ENCODE assay signal across 19 cellular contexts in genomic region chr1:10504259-10504658, GRCh38. TPM values are rescaled to one million over a fixed set of nuclear protein-coding genes. Genes with fewer than 3 reads are reported as not detected.
"Had no signal": no experiment of that assay in that cellular context is flagged by ENCODE, and none has a peak within 500 bp of the region (broad histone marks: within the 10 kb centered on the region; RNA-seq: fewer than 3 reads in every experiment).

No MANE protein-coding gene starts in this region.

- H3K27me3 ChIP-seq: colonic mucosa, esophagus muscularis mucosa, hepatocyte, thyroid gland had no signal

- DNase-seq: activated CD4-positive, alpha-beta T cell treated with anti-CD3 and anti-CD28 coated beads, Interleukin-2, amount 50 U/mL, for 48 hours; activated CD8-positive, alpha-beta memory T cell treated with anti-CD3 and anti-CD28 coated beads, Interleukin-2, amount 10 ng/mL, durations not matched to agents 7 days and 5 days; activated gamma-delta T cell treated with Interleukin-2 at 50 U/mL for 16 hours; activated T-cell treated with anti-CD3 and anti-CD28 coated beads, Interleukin-2, amount 50 U/mL, for 4 hours; amniotic stem cell; caudate nucleus; colonic mucosa; mesendoderm; psoas muscle; stimulated activated CD4-positive, alpha-beta T cell treated with anti-CD3 and anti-CD28 coated beads, Interleukin-1b, Interleukin-23, amount 100 ng/mL, for 48 hours; thyroid gland had no signal

- H3K27ac Mint-ChIP-seq: activated CD8-positive, alpha-beta memory T cell treated with anti-CD3 and anti-CD28 coated beads, Interleukin-2, amount 10 ng/mL, durations not matched to agents 7 days and 5 days; T-helper 2 cell treated with Interferon-gamma antibody and Interleukin-4, amounts not matched to agents 5 μg/mL and 100 μg/mL, for 36 hours had no signal

- H3K9me3 Mint-ChIP-seq: activated T-cell treated with anti-CD3 and anti-CD28 coated beads, Interleukin-2, amount 50 U/mL, for 4 hours; neural crest cell; T-helper 2 cell treated with Interferon-gamma antibody and Interleukin-4, amounts not matched to agents 5 μg/mL and 100 μg/mL, for 36 hours had no signal

- H3K36me3 ChIP-seq: colonic mucosa, esophagus muscularis mucosa, thyroid gland had no signal

- H3K4me3 Mint-ChIP-seq: activated CD8-positive, alpha-beta memory T cell treated with anti-CD3 and anti-CD28 coated beads, Interleukin-2, amount 10 ng/mL, durations not matched to agents 7 days and 5 days; activated naive CD8-positive, alpha-beta T cell; activated T-cell treated with anti-CD3 and anti-CD28 coated beads, Interleukin-2, amount 50 U/mL, for 4 hours; neural crest cell; T-helper 2 cell treated with Interferon-gamma antibody and Interleukin-4, amounts not matched to agents 5 μg/mL and 100 μg/mL, for 36 hours had no signal

- H3K9me3 ChIP-seq: colonic mucosa, esophagus muscularis mucosa, psoas muscle, thyroid gland had no signal

- H3K4me3 ChIP-seq: colonic mucosa, esophagus muscularis mucosa, hepatocyte, psoas muscle, thyroid gland had no signal

- ATAC-seq: activated CD8-positive, alpha-beta memory T cell treated with anti-CD3 and anti-CD28 coated beads, Interleukin-2, amount 10 ng/mL, durations not matched to agents 7 days and 5 days; activated T-cell treated with anti-CD3 and anti-CD28 coated beads, Interleukin-2, amount 50 U/mL, for 4 hours; psoas muscle had no signal

- H3K36me3 Mint-ChIP-seq: activated naive CD8-positive, alpha-beta T cell had no signal

- H3K27me3 Mint-ChIP-seq: activated CD8-positive, alpha-beta memory T cell treated with anti-CD3 and anti-CD28 coated beads, Interleukin-2, amount 10 ng/mL, durations not matched to agents 7 days and 5 days; activated naive CD8-positive, alpha-beta T cell had no signal

- H3K4me1 ChIP-seq: colonic mucosa had no signal

RNA-seq across cellular contexts. Expression of gene CORT, which starts 54.4 kb away (rescaled TPM):
- total RNA-seq: fibroblast of villous mesenchyme, glomerular endothelial cell, lower leg skin, psoas muscle had no signal
